Comparison of ENCODE assay signal across 10 cellular contexts in genomic region chr6:82568290-82568993, GRCh38.
DNase-seq lines count a peak whose midpoint lies in the region; ATAC-seq and TF ChIP-seq lines count a peak whose summit lies in the region.
"Had no signal": no experiment of that assay in that cellular context is flagged by ENCODE, and none has a peak within 500 bp of the region (broad histone marks: within the 10 kb centered on the region; RNA-seq: fewer than 3 reads in every experiment).

No MANE protein-coding gene starts in this region.

- peak; percentile 57 for ATAC-seq in GM19328 (IDR thresholded peaks at IDR 0.05; ENCODE audit: unreplicated experiment)
- ATAC-seq in HG02885 (IDR thresholded peaks at IDR 0.05; ENCODE audit: poor library complexity, unreplicated experiment), result peak; percentile 94
- no peak for ATAC-seq in naive thymus-derived CD4-positive, alpha-beta T cell
- no peak for ATAC-seq in activated CD8-positive, alpha-beta T cell treated with anti-CD3 and anti-CD28 coated beads, Interleukin-2, amount 10 ng/mL, durations not matched to agents 7 days and 5 days

- no peak overlapping the region for H3K9ac ChIP-seq in smooth muscle cell (ENCODE audit: low read depth)

- H3K27me3 ChIP-seq in smooth muscle cell (ENCODE audit: low read depth), result no peaks in the 10 kb centered on the region
- no peaks in the 10 kb centered on the region for H3K27me3 ChIP-seq in naive thymus-derived CD4-positive, alpha-beta T cell (ENCODE audit: control insufficient read depth in 2 of 2, insufficient read depth in 2 of 2, low read length in 2 of 2)

- no peak for TF ChIP-seq CTCF in smooth muscle cell (IDR thresholded peaks at IDR 0.05; ENCODE audit: borderline replicate concordance, insufficient read depth, poor library complexity, severe bottlenecking)

- WGBS in smooth muscle cell (ENCODE audit: low lambda C conversion rate), result 86% methylated on average over 6 of the region's 6 CpGs

- H3K4me3 Mint-ChIP-seq in naive thymus-derived CD4-positive, alpha-beta T cell, result no peak overlapping the region
- H3K4me3 Mint-ChIP-seq in activated CD8-positive, alpha-beta T cell treated with anti-CD3 and anti-CD28 coated beads, Interleukin-2, amount 10 ng/mL, durations not matched to agents 7 days and 5 days, result no peak overlapping the region

- no peak overlapping the region for H3K27ac Mint-ChIP-seq in naive thymus-derived CD4-positive, alpha-beta T cell
- H3K27ac Mint-ChIP-seq in activated CD8-positive, alpha-beta T cell treated with anti-CD3 and anti-CD28 coated beads, Interleukin-2, amount 10 ng/mL, durations not matched to agents 7 days and 5 days, result no peak overlapping the region

- DNase-seq in COR-L47 (lab: John Stamatoyannopoulos, UW) (peak; percentile 73), NCI-H146 (lab: John Stamatoyannopoulos, UW) (peak; percentile 78), islet precursor cell (no peak), smooth muscle cell (lab: John Stamatoyannopoulos, UW; ENCODE audit: unreplicated experiment) (no peak)
- DNase-seq in naive thymus-derived CD4-positive, alpha-beta T cell, result no peak
- DNase-seq in activated CD8-positive, alpha-beta T cell treated with anti-CD3 and anti-CD28 coated beads, Interleukin-2, amount 10 ng/mL, durations not matched to agents 7 days and 5 days, result no peak
- DNase-seq: ACHN, cortex of kidney had no signal

- no peaks in the 10 kb centered on the region for H3F3A ChIP-seq in smooth muscle cell (ENCODE audit: low read depth)

- peaks cover 14% of the 10 kb centered on the region for H3K4me1 ChIP-seq in smooth muscle cell (ENCODE audit: low read depth)
- no peaks in the 10 kb centered on the region for H3K4me1 ChIP-seq in naive thymus-derived CD4-positive, alpha-beta T cell (ENCODE audit: control insufficient read depth in 2 of 2, insufficient read depth in 2 of 2, low read length in 2 of 2)

- no peaks in the 10 kb centered on the region for H3K9me3 ChIP-seq in smooth muscle cell (replicated peaks; ENCODE audit: low read depth)
- no peaks in the 10 kb centered on the region for H3K9me3 ChIP-seq in naive thymus-derived CD4-positive, alpha-beta T cell (ENCODE audit: control insufficient read depth in 2 of 3, low read length in 3 of 3)

- no peaks in the 10 kb centered on the region for H3K79me2 ChIP-seq in smooth muscle cell (ENCODE audit: low read depth)

- no peaks in the 10 kb centered on the region for H4K20me1 ChIP-seq in smooth muscle cell (ENCODE audit: low read depth)

- no peaks in the 10 kb centered on the region for H3K36me3 Mint-ChIP-seq in naive thymus-derived CD4-positive, alpha-beta T cell
- no peaks in the 10 kb centered on the region for H3K36me3 Mint-ChIP-seq in activated CD8-positive, alpha-beta T cell treated with anti-CD3 and anti-CD28 coated beads, Interleukin-2, amount 10 ng/mL, durations not matched to agents 7 days and 5 days (ENCODE audit: low read depth)

- H3K36me3 ChIP-seq in smooth muscle cell (ENCODE audit: low read depth), result no peaks in the 10 kb centered on the region
- H3K36me3 ChIP-seq in naive thymus-derived CD4-positive, alpha-beta T cell (ENCODE audit: control insufficient read depth in 2 of 3, insufficient read depth in 3 of 3, low read length in 3 of 3), result no peaks in the 10 kb centered on the region

- no peak overlapping the region for H3K27ac ChIP-seq in smooth muscle cell (ENCODE audit: low read depth)
- H3K27ac ChIP-seq in naive thymus-derived CD4-positive, alpha-beta T cell (ENCODE audit: low read depth, low read length), result no peak overlapping the region

- H3K9me3 Mint-ChIP-seq in naive thymus-derived CD4-positive, alpha-beta T cell, result peaks cover 0 to 6% (median 0%) of the 10 kb centered on the region in 11 donors
- H3K9me3 Mint-ChIP-seq in activated CD8-positive, alpha-beta T cell treated with anti-CD3 and anti-CD28 coated beads, Interleukin-2, amount 10 ng/mL, durations not matched to agents 7 days and 5 days (ENCODE audit: insufficient read depth), result no peaks in the 10 kb centered on the region

- H3K4me3 ChIP-seq in smooth muscle cell, result no peak overlapping the region
- H3K4me3 ChIP-seq in naive thymus-derived CD4-positive, alpha-beta T cell (ENCODE audit: low read length), result no peak overlapping the region

- POLR2A ChIA-PET in naive thymus-derived CD4-positive, alpha-beta T cell (lab: Charles Lee), result no interaction called here
- POLR2A ChIA-PET in activated CD8-positive, alpha-beta T cell treated with anti-CD3 and anti-CD28 coated beads, Interleukin-2, amount 10 ng/mL, durations not matched to agents 7 days and 5 days (lab: Charles Lee), result no interaction called here

- CTCF ChIA-PET in naive thymus-derived CD4-positive, alpha-beta T cell (lab: Charles Lee), result interaction anchor here (1.1 kb wide), 1 partner anchor 118 kb away, joined by 3 read pairs; no protein-coding TSS in a partner anchor
- CTCF ChIA-PET in activated CD8-positive, alpha-beta T cell treated with anti-CD3 and anti-CD28 coated beads, Interleukin-2, amount 10 ng/mL, durations not matched to agents 7 days and 5 days (lab: Charles Lee), result no interaction called here

- H3K4me1 Mint-ChIP-seq in naive thymus-derived CD4-positive, alpha-beta T cell, result no peaks in the 10 kb centered on the region
- H3K4me1 Mint-ChIP-seq in activated CD8-positive, alpha-beta T cell treated with anti-CD3 and anti-CD28 coated beads, Interleukin-2, amount 10 ng/mL, durations not matched to agents 7 days and 5 days (ENCODE audit: low read depth), result no peaks in the 10 kb centered on the region

- H3K4me2 ChIP-seq in smooth muscle cell, result no peak overlapping the region

- H3K27me3 Mint-ChIP-seq in naive thymus-derived CD4-positive, alpha-beta T cell, result no peaks in the 10 kb centered on the region
- no peaks in the 10 kb centered on the region for H3K27me3 Mint-ChIP-seq in activated CD8-positive, alpha-beta T cell treated with anti-CD3 and anti-CD28 coated beads, Interleukin-2, amount 10 ng/mL, durations not matched to agents 7 days and 5 days (ENCODE audit: low read depth)

- intact Hi-C loops in naive thymus-derived CD4-positive, alpha-beta T cell (cut with micrococcal nuclease), result no loop called here

- H2AFZ ChIP-seq in smooth muscle cell (ENCODE audit: low read depth), result no peak overlapping the region

Comparison
In these comparisons a context has a peak if more than half of its experiments do, and no peak if none do; other contexts are left out.
1. DNase-seq: peak in COR-L47 (single experiment) and NCI-H146 (single experiment); none in islet precursor cell (single experiment), smooth muscle cell (single experiment), naive thymus-derived CD4-positive, alpha-beta T cell (0 of 9) and activated CD8-positive, alpha-beta T cell treated with anti-CD3 and anti-CD28 coated beads, Interleukin-2, amount 10 ng/mL, durations not matched to agents 7 days and 5 days (single experiment).
2. ATAC-seq: peak in GM19328 (single experiment) and HG02885 (single experiment); none in naive thymus-derived CD4-positive, alpha-beta T cell (single experiment) and activated CD8-positive, alpha-beta T cell treated with anti-CD3 and anti-CD28 coated beads, Interleukin-2, amount 10 ng/mL, durations not matched to agents 7 days and 5 days (single experiment).